ENCODE assay signal across 27 cellular contexts in the genomic region with DNA sequence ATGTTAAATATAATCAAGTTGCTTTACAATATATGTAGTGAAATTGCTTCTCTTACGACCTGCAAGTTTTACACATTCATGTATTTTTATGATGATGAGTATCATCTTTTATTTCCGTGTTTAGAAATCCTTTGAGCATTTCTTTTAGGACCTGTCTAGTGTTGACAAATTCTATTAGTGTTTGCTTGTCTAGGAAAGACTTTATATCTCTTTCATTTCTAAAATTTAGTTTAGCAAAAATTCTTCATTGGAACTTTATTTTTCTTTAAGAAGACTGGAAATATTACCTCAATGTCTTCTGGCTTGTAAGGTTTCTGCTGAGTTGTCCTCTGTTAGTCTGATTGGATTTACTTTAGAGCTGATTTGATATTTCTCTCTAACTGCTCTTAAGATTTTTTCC.
"Had no signal": no experiment of that assay in that cellular context is flagged by ENCODE, and none has a peak within 500 bp of the region (broad histone marks: within the 10 kb centered on the region; RNA-seq: fewer than 3 reads in every experiment).

No MANE protein-coding gene starts in this region.

- FAIRE-seq: urothelium cell line had no signal

- H3K27me3 ChIP-seq: stomach, suprapubic skin, testis, thyroid gland, tibial artery, tibial nerve, transverse colon, upper lobe of left lung, upper lobe of right lung, uterus, vagina had no signal

- H3K9me3 ChIP-seq: testis, thyroid gland, upper lobe of right lung, uterus, vagina had no signal

- ATAC-seq: stimulated activated effector memory CD8-positive, alpha-beta T cell treated with anti-CD3 and anti-CD28 coated beads, Interleukin-12 subunit alpha, Interleukin-12 subunit beta, amount 100 ng/mL, for 72 hours; stimulated activated memory B cell treated with anti-CD40 and anti-IgM and Interleukin-4, amounts not matched to agents 10 μg/mL and 1 μg/mL and 100 μg/mL, for 72 hours; stimulated activated naive B cell treated with anti-CD40 and anti-IgM and Interleukin-4, amounts not matched to agents 10 μg/mL and 1 μg/mL and 100 μg/mL, for 72 hours; stimulated activated naive CD8-positive, alpha-beta T cell treated with anti-CD3 and anti-CD28 coated beads, Interleukin-15, amount 100 ng/mL, for 72 hours; stimulated activated naive CD8-positive, alpha-beta T cell treated with anti-CD3 and anti-CD28 coated beads, Interleukin-15, Interleukin-2, amounts not matched to agents 100 U/mL and 50 U/mL, for 24 hours; upper lobe of right lung had no signal

- H3K4me3 ChIP-seq: stomach, suprapubic skin, testis, thoracic aorta, thyroid gland, tibial artery, tibial nerve, transverse colon, upper lobe of left lung, upper lobe of right lung, uterus, vagina had no signal

- H3K36me3 ChIP-seq: stomach, suprapubic skin, thoracic aorta, thyroid gland, tibial artery, tibial nerve, transverse colon, upper lobe of left lung, upper lobe of right lung, uterus, vagina had no signal

- DNase-seq: stimulated activated CD4-positive, alpha-beta T cell treated with anti-CD3 and anti-CD28 coated beads, Interleukin-2, amount 100 ng/mL, for 48 hours; stimulated activated CD4-positive, alpha-beta T cell treated with anti-CD3 and anti-CD28 coated beads, Interleukin-4, amount 100 ng/mL, for 1 hour; stimulated activated CD4-positive, alpha-beta T cell treated with anti-CD3 and anti-CD28 coated beads, Interleukin-4, amount 100 ng/mL, for 24 hours; stimulated activated CD4-positive, alpha-beta T cell treated with anti-CD3 and anti-CD28 coated beads, Interleukin-4, amount 100 ng/mL, for 4 hours; stimulated activated CD8-positive, alpha-beta memory T cell treated with anti-CD3 and anti-CD28 coated beads, Interleukin-4, amount 100 ng/mL, for 48 hours; stimulated activated naive B cell treated with anti-CD40 and anti-IgM and Interleukin-4, amounts not matched to agents 10 μg/mL and 1 μg/mL and 100 μg/mL, for 72 hours; stimulated activated naive CD4-positive, alpha-beta T cell; stimulated activated naive CD4-positive, alpha-beta T cell treated with Interleukin-2 at 50 U/mL for 16 hours; stimulated activated naive CD8-positive, alpha-beta T cell treated with anti-CD3 and anti-CD28 coated beads, Interleukin-15, amount 100 ng/mL, for 72 hours; stimulated activated naive CD8-positive, alpha-beta T cell treated with anti-CD3 and anti-CD28 coated beads, Interleukin-15, Interleukin-2, amounts not matched to agents 100 U/mL and 50 U/mL, for 24 hours; stomach; substantia nigra; testis; thyroid gland; tibial artery; transverse colon; trophoblast cell; upper lobe of left lung; upper lobe of right lung; uterus had no signal

- H3K4me1 ChIP-seq: stomach, suprapubic skin, testis, thyroid gland, tibial artery, tibial nerve, transverse colon, upper lobe of left lung, upper lobe of right lung, uterus, vagina had no signal

- H3K27ac ChIP-seq: stomach, suprapubic skin, testis, thoracic aorta, thyroid gland, tibial artery, tibial nerve, transverse colon, upper lobe of left lung, upper lobe of right lung, uterus, vagina had no signal
